In the genomic region with DNA sequence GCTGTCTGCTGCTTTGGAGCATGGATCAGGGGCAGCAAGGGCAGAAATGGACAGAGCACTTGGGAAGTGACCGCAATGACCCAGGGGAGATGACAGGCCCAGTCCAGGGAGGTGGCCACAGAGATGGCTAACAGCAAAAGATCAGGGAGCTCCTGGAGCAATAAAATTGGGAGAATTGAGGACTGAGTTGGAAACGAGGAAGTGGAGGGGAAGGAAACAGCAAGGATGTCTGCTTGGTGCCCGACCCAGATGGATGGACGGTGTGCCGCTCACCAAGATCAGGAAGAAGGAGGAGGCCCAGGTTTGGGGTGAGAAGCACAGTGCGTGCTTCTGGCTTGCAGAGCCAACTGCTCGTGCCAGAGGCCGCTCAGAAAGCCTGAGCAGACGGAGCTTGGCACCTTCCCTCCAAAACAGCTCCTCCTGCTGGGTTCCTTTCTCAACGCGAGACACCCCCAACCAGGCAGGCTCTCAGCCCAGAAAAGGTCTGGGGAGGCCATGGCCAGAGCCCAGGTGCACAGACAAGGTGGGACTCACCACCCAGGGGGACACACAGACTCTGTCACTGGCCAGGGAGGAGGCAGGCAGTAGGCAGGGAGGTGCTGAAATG, we compare ENCODE assay signal across 8 cellular contexts. TPM values are rescaled to one million over a fixed set of nuclear protein-coding genes. Genes with fewer than 3 reads are reported as not detected.
A peak's percentile ranks its signal among the peaks of the same experiment; 100 is the strongest.
DNase-seq lines count a peak whose midpoint lies in the region; ATAC-seq lines count a peak whose summit lies in the region.
"Had no signal": no experiment of that assay in that cellular context is flagged by ENCODE, and none has a peak within 500 bp of the region (broad histone marks: within the 10 kb centered on the region; RNA-seq: fewer than 3 reads in every experiment).

No MANE protein-coding gene starts in this region.

- no peaks in the 10 kb centered on the region for H3K79me2 ChIP-seq in mesendoderm (ENCODE audit: control insufficient read depth, insufficient read depth, low read length)

- H3K56ac ChIP-seq in mesendoderm (ENCODE audit: low read length), result no peak overlapping the region

- H3K27ac ChIP-seq in caudate nucleus (ENCODE audit: low read depth, low read length) (peak overlapping the region; percentile 75), mesendoderm (ENCODE audit: low read depth, low read length) (no peak overlapping the region)
- H3K27ac ChIP-seq: thyroid gland had no signal

- H3K18ac ChIP-seq in mesendoderm (ENCODE audit: low read length), result no peak overlapping the region

- no peak for ATAC-seq in HG02885 (IDR thresholded peaks at IDR 0.05; ENCODE audit: poor library complexity, unreplicated experiment)

- DNase-seq in G401 (ENCODE audit: low spot score) (peak; percentile 95), M059J (ENCODE audit: low read depth) (peak; percentile 20), caudate nucleus (lab: John Stamatoyannopoulos, UW) (peak in 21 of 61 donors; percentile 13 to 91 (median 45)), mesendoderm (peak; percentile 59), NCI-H2107 (lab: John Stamatoyannopoulos, UW) (no peak), NCI-H146 treated with DMSO at 0.1 percent for 48 hours (lab: John Stamatoyannopoulos, UW; ENCODE audit: unreplicated experiment) (no peak)

- H4K8ac ChIP-seq in mesendoderm (ENCODE audit: low read depth, low read length), result no peak overlapping the region

- no peak overlapping the region for H2BK15ac ChIP-seq in mesendoderm (replicated peaks; ENCODE audit: low read depth)

- H2BK120ac ChIP-seq in mesendoderm (ENCODE audit: low read depth, low read length), result no peak overlapping the region

- no peak overlapping the region for H2BK5ac ChIP-seq in mesendoderm (ENCODE audit: low read length)

- no peak overlapping the region for H3K4ac ChIP-seq in mesendoderm (ENCODE audit: low read depth, low read length)

- no peaks in the 10 kb centered on the region for H3K4me1 ChIP-seq in mesendoderm (ENCODE audit: control insufficient read depth, low read depth, low read length)
- H3K4me1 ChIP-seq: thyroid gland had no signal

- H3K9ac ChIP-seq in mesendoderm (ENCODE audit: low read length), result no peak overlapping the region

- no peak overlapping the region for H3K4me3 ChIP-seq in mesendoderm (ENCODE audit: low read length)
- H3K4me3 ChIP-seq: thyroid gland had no signal

- H3K4me2 ChIP-seq in mesendoderm (ENCODE audit: low read length), result no peak overlapping the region

- no CpG with 5 or more reads among the region's 11 CpGs for WGBS in mesendoderm (ENCODE audit: extremely low coverage, insufficient coverage, low lambda C conversion rate)

- in situ Hi-C loops in G401 (cut with HindIII; ENCODE audit: low sequenced_read_pairs), result no loop called here

- no peak overlapping the region for H2AK5ac ChIP-seq in mesendoderm (ENCODE audit: low read length)

- no peaks in the 10 kb centered on the region for H3K27me3 ChIP-seq in mesendoderm (ENCODE audit: insufficient read depth, low read length, poor library complexity)
- H3K27me3 ChIP-seq: thyroid gland had no signal

- no peaks in the 10 kb centered on the region for H3K79me1 ChIP-seq in mesendoderm (ENCODE audit: low read length)

- H4K5ac ChIP-seq in mesendoderm (ENCODE audit: low read length), result no peak overlapping the region

- H3K23ac ChIP-seq in mesendoderm (ENCODE audit: low read length), result no peak overlapping the region

- no peaks in the 10 kb centered on the region for H3K36me3 ChIP-seq in mesendoderm (ENCODE audit: control insufficient read depth, insufficient read depth, low read length)
- H3K36me3 ChIP-seq: thyroid gland had no signal

RNA-seq across cellular contexts. Expression of gene SLC34A1, which starts 1.7 kb away (rescaled TPM):
- not detected in 2 replicates for total RNA-seq in G401 (2014; rRNA removed; shearing (Covaris generic))
- total RNA-seq in M059J (2014; rRNA removed; shearing (Covaris generic)), result 0.02 TPM in 1 of 2 replicates, not detected in the other
- not detected for polyA plus RNA-seq in mesendoderm (2013, experiment 1 of 2)
- polyA plus RNA-seq in mesendoderm (2013, experiment 2 of 2), result not detected
- total RNA-seq: thyroid gland had no signal

RNA-seq across cellular contexts. Expression of gene PFN3, which starts 17.9 kb away (rescaled TPM):
- not detected in 2 replicates for total RNA-seq in G401 (2014; rRNA removed; shearing (Covaris generic))
- total RNA-seq in M059J (2014; rRNA removed; shearing (Covaris generic)), result not detected in 2 replicates
- polyA plus RNA-seq in mesendoderm (2013, experiment 1 of 2), result not detected
- not detected for polyA plus RNA-seq in mesendoderm (2013, experiment 2 of 2)
- total RNA-seq: thyroid gland had no signal

RNA-seq across cellular contexts. Expression of gene RGS14, which starts 24.8 kb away (rescaled TPM):
- 72.9 and 91.8 TPM in 2 replicates for total RNA-seq in G401 (2014; rRNA removed; shearing (Covaris generic))
- 9.8 and 11.5 TPM in 2 replicates for total RNA-seq in M059J (2014; rRNA removed; shearing (Covaris generic))
- 8.6 TPM for polyA plus RNA-seq in mesendoderm (2013, experiment 1 of 2)
- 8.8 TPM for polyA plus RNA-seq in mesendoderm (2013, experiment 2 of 2)

RNA-seq across cellular contexts. Expression of gene F12, which starts 26.8 kb away (rescaled TPM):
- 3.1 and 11.4 TPM in 2 replicates for total RNA-seq in G401 (2014; rRNA removed; shearing (Covaris generic))
- 1.7 and 2.4 TPM in 2 replicates for total RNA-seq in M059J (2014; rRNA removed; shearing (Covaris generic))
- polyA plus RNA-seq in mesendoderm (2013, experiment 1 of 2), result 0.24 TPM
- 0.25 TPM for polyA plus RNA-seq in mesendoderm (2013, experiment 2 of 2)

RNA-seq across cellular contexts. Expression of gene LMAN2, which starts 31.1 kb away (rescaled TPM):
- total RNA-seq in G401 (2014; rRNA removed; shearing (Covaris generic)), result 257 and 339 TPM in 2 replicates
- total RNA-seq in M059J (2014; rRNA removed; shearing (Covaris generic)), result 443 and 538 TPM in 2 replicates
- 179 TPM for polyA plus RNA-seq in mesendoderm (2013, experiment 1 of 2)
- 188 TPM for polyA plus RNA-seq in mesendoderm (2013, experiment 2 of 2)

Comparison
In these comparisons a context has a peak if more than half of its experiments do, and no peak if none do; other contexts are left out.
1. DNase-seq: peak in G401 (single experiment), M059J (single experiment) and mesendoderm (single experiment); none in NCI-H2107 (single experiment) and NCI-H146 treated with DMSO at 0.1 percent for 48 hours (single experiment).